8 cellular contexts compared by ENCODE assay signal in genomic region chr10:6014241-6014761, GRCh38. TPM values are rescaled to one million over a fixed set of nuclear protein-coding genes. Genes with fewer than 3 reads are reported as not detected.
A peak's percentile ranks its signal among the peaks of the same experiment; 100 is the strongest.
DNase-seq lines count a peak whose midpoint lies in the region; ATAC-seq and TF ChIP-seq lines count a peak whose summit lies in the region.

No MANE protein-coding gene starts in this region.

- no peak overlapping the region for H3K27ac ChIP-seq in right atrium auricular region
- H3K27ac ChIP-seq in gastrocnemius medialis: no peak overlapping the region

- H3K9me3 ChIP-seq in adipocyte (ENCODE audit: control insufficient read depth, low read length) (no peaks in the 10 kb centered on the region), right atrium auricular region (no peaks in the 10 kb centered on the region), gastrocnemius medialis (no peaks in the 10 kb centered on the region)

- H3K4me3 ChIP-seq in adipocyte (ENCODE audit: low read length): no peak overlapping the region
- H3K4me3 ChIP-seq in right atrium auricular region: no peak overlapping the region
- H3K4me3 ChIP-seq in gastrocnemius medialis: peak overlapping the region in 1 of 4 donors; percentile 6

- H3K36me3 ChIP-seq in adipocyte (ENCODE audit: control insufficient read depth, insufficient read depth, low read length, severe bottlenecking): no peaks in the 10 kb centered on the region
- no peaks in the 10 kb centered on the region for H3K36me3 ChIP-seq in right atrium auricular region
- no peaks in the 10 kb centered on the region for H3K36me3 ChIP-seq in gastrocnemius medialis

- TF ChIP-seq CTCF in right atrium auricular region (IDR thresholded peaks at IDR 0.05): peak; percentile 51 to 79
- TF ChIP-seq CTCF in gastrocnemius medialis (IDR thresholded peaks at IDR 0.05 in 4 of 5, conservative IDR thresholded peaks at IDR 0.05 in 1 of 5): peak; percentile 43 to 75 (median 52)

- TF ChIP-seq POLR2A in gastrocnemius medialis (IDR thresholded peaks at IDR 0.05): no peak

- H3K4me1 ChIP-seq in adipocyte (ENCODE audit: control insufficient read depth, insufficient read depth, low read length) (peaks cover 9% of the 10 kb centered on the region), right atrium auricular region (no peaks in the 10 kb centered on the region), gastrocnemius medialis (no peaks in the 10 kb centered on the region)

- ATAC-seq in HG03175 (IDR thresholded peaks at IDR 0.05; ENCODE audit: unreplicated experiment) (peak; percentile 65), gastrocnemius medialis (peak; percentile 60 to 66), HG03045 (IDR thresholded peaks at IDR 0.05; ENCODE audit: unreplicated experiment) (no peak)

- in situ Hi-C loops in gastrocnemius medialis (cut with MboI; ENCODE audit: low sequenced_read_pairs in 4 of 4): loop anchor here in 1 of 4 donors (10.0 kb wide), 1 partner anchor 70 kb away; the partner anchor contains the start of gene RBM17

- peak; percentile 1 for DNase-seq in NCI-H2196 (lab: John Stamatoyannopoulos, UW; ENCODE audit: unreplicated experiment)
- DNase-seq in NCI-H2196 treated with DMSO at 0.1 percent for 48 hours (lab: John Stamatoyannopoulos, UW; ENCODE audit: unreplicated experiment): no peak
- DNase-seq in RPMI7951 (ENCODE audit: low read depth): peak; percentile 59
- peak; percentile 82 for DNase-seq in adipocyte (ENCODE audit: low read depth)
- DNase-seq in right atrium auricular region (ENCODE audit: low spot score): no peak
- peak; percentile 24 to 29 for DNase-seq in gastrocnemius medialis

- H3K27me3 ChIP-seq in adipocyte (replicated peaks; ENCODE audit: control insufficient read depth, insufficient read depth, low read length) (peaks cover 5% of the 10 kb centered on the region), right atrium auricular region (no peaks in the 10 kb centered on the region), gastrocnemius medialis (peaks cover 0 to 3% (median 0%) of the 10 kb centered on the region in 3 donors)

- intact Hi-C loops in gastrocnemius medialis (cut with DNase I; ENCODE audit: low total_unique reads): loop anchor here (1.0 to 5.0 kb wide), 2 partner anchors 128 to 387 kb away; no protein-coding TSS in a partner anchor

- no peak overlapping the region for H3K9ac ChIP-seq in adipocyte (ENCODE audit: low read length)

RNA-seq across cellular contexts. Expression of gene IL15RA, which starts 37.0 kb away (rescaled TPM):
- 15.3 and 18.5 TPM in 2 replicates for total RNA-seq in RPMI7951 (2014; rRNA removed; shearing (Covaris generic))
- total RNA-seq in right atrium auricular region (10 to 100 TPM in 1 of 2 donors, 1 to 10 TPM in 1; 9.6 to 30.5 TPM), gastrocnemius medialis (10 to 100 TPM; 13.1 to 17.6 (median 15.6) TPM)

RNA-seq across cellular contexts. Expression of gene IL2RA, which starts 47.9 kb away (rescaled TPM):
- total RNA-seq in RPMI7951 (2014; rRNA removed; shearing (Covaris generic)): not detected in 2 replicates
- total RNA-seq in right atrium auricular region: under 1 TPM; 0.16 to 0.30 TPM
- 1 to 10 TPM in 1 of 4 donors, not detected in 3; 2.1 TPM for total RNA-seq in gastrocnemius medialis

Comparison
In these comparisons a context has a peak if more than half of its experiments do, and no peak if none do; other contexts are left out.
1. DNase-seq: peak in NCI-H2196 (single experiment), RPMI7951 (single experiment), adipocyte (single experiment) and gastrocnemius medialis (2 of 2); none in NCI-H2196 treated with DMSO at 0.1 percent for 48 hours (single experiment) and right atrium auricular region (single experiment).